ENCODE assay signal across 8 cellular contexts in the genomic region with DNA sequence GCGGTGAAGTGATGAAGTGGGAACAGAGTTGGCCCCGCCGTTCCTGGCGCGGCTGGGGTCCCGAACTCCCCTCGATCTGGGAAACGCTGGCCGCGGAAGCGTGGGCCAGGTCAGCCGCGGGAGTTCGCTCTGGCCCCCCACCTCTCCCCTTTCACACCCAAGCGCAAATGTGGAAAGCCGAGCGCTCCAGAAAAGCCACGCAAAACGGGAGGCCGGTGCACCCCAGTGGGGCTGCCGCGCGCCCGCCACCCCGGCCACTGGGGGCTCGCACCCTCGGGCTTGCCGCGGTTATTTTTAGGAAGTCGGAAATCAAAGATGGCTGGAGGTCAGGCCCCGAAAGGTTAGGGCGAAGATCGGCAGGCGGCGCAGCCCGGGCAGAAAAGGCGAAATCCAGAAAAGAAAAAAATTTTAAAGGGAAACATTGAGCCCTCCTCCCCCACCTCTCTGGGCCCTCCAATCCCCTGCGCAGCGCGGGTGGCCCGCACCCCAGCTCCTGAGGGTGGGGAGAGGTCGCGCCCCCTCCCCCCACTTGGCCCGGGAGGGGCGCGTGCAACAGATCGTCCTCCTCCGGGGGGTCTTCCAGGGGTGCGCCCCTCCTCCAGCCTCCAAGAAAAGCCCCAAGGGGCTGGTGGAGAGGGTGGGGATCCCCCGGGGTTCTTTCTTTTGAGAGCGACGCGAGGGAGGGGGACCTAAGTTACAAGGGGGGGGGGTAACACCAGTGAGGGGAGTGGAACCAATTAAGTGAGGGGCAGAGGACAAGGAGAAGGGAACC. TPM values are rescaled to one million over a fixed set of nuclear protein-coding genes. Genes with fewer than 3 reads are reported as not detected.
DNase-seq lines count a peak whose midpoint lies in the region; ATAC-seq, FAIRE-seq and TF ChIP-seq lines count a peak whose summit lies in the region.

No MANE protein-coding gene starts in this region.

- peak overlapping the region; percentile 97 for H4K8ac ChIP-seq in H1 (ENCODE audit: extremely low read depth, insufficient read depth, low read length)

- peak overlapping the region; percentile 35 for H3K4me3 ChIP-seq in MG63
- peak overlapping the region; percentile 90 to 99 (median 94) for H3K4me3 ChIP-seq in H1 (ENCODE audit: extremely low read depth in 1 of 4, insufficient read depth in 2 of 4, low read depth in 3 of 4, low read length in 4 of 4)

- H3K36me3 Mint-ChIP-seq in nephron progenitor cell (ENCODE audit: low read depth) = peaks cover under 1% of the 10 kb centered on the region

- peak in 1 of 2 experiments; percentile 66; a peak in 2 of 3 replicates for TF ChIP-seq POLR2A in H1 (IDR thresholded peaks at IDR 0.05; ENCODE audit: control extremely low read depth in 1 of 2, low read depth in 2 of 2, low read length in 2 of 2)

- H3K9me3 ChIP-seq in MG63 (no peaks in the 10 kb centered on the region), H1 (ENCODE audit: insufficient read depth in 2 of 2, low read depth in 1 of 2, low read length in 1 of 2) (no peaks in the 10 kb centered on the region)

- no peaks in the 10 kb centered on the region; the same call in 1 of the 2 replicates for H3K79me1 ChIP-seq in H1 (ENCODE audit: low read depth, low read length)

- no peaks in the 10 kb centered on the region for H3K36me3 ChIP-seq in MG63
- peaks cover 0 to 15% (median 0%) of the 10 kb centered on the region in 4 experiments; a peak in 1 of 8 replicates for H3K36me3 ChIP-seq in H1 (ENCODE audit: control insufficient read depth in 2 of 4, insufficient read depth in 4 of 4, low read length in 3 of 4)

- CTCF ChIA-PET in H1 (lab: Charles Lee; ENCODE audit: partially characterized antibody) = interaction anchor here (0.9 to 2.2 kb wide), 2 partner anchors 12 to 259 kb away, joined by 3 to 9 read pairs; no protein-coding TSS in a partner anchor

- no peak overlapping the region for H2AFZ ChIP-seq in H1 (ENCODE audit: low read length)

- H2BK20ac ChIP-seq in H1 (ENCODE audit: low read length) = no peak overlapping the region

- H3K4ac ChIP-seq in H1 (replicated peaks; ENCODE audit: insufficient read length, low read depth, low read length) = peak overlapping the region; percentile 82

- peaks cover 68% of the 10 kb centered on the region for H3K4me1 Mint-ChIP-seq in nephron progenitor cell

- peak overlapping the region; percentile 96 for H3K4me3 Mint-ChIP-seq in nephron progenitor cell

- POLR2A ChIA-PET in H1 (lab: Charles Lee; ENCODE audit: partially characterized antibody) = interaction anchor here (0.8 to 1.9 kb wide), 20 partner anchors 8 to 1004 kb away, joined by 3 to 9 read pairs (median 4); no protein-coding TSS in a partner anchor

- peak in 1 of 2 experiments; percentile 38; a peak in 1 of 4 replicates for TF ChIP-seq RAD21 in H1 (IDR thresholded peaks at IDR 0.05 in 1 of 2, conservative IDR thresholded peaks at IDR 0.05 in 1 of 2; ENCODE audit: low read depth in 2 of 2, low read length in 2 of 2)

- no peak overlapping the region for H2BK15ac ChIP-seq in H1 (ENCODE audit: low read length)

- peak; percentile 67 for DNase-seq in AG20443 (ENCODE audit: low spot score)
- DNase-seq in MG63 = no peak
- DNase-seq in H1 (ENCODE audit: low read depth in 1 of 2, low spot score in 2 of 2) = peak in 1 of 2 experiments; percentile 71
- DNase-seq in nephron progenitor cell = peak; percentile 53
- DNase-seq in activated CD4-positive, CD25-positive, alpha-beta regulatory T cell (lab: John Stamatoyannopoulos, UW) = no peak

- ATAC-seq in HG03571 (IDR thresholded peaks at IDR 0.05; ENCODE audit: unreplicated experiment) (no peak), HG02885 (IDR thresholded peaks at IDR 0.05; ENCODE audit: poor library complexity, unreplicated experiment) (no peak), HG02588 (IDR thresholded peaks at IDR 0.05; ENCODE audit: unreplicated experiment) (no peak)

- H4K91ac ChIP-seq in H1 (replicated peaks; ENCODE audit: insufficient read length, low read length) = peak overlapping the region; percentile 91

- peak overlapping the region; percentile 96 for H3K27ac ChIP-seq in H1 (ENCODE audit: low read depth, low read length)

- peaks cover 5 to 12% (median 9%) of the 10 kb centered on the region in 4 experiments; a peak in 6 of 7 replicates for H3K4me1 ChIP-seq in H1 (replicated peaks in 1 of 4; ENCODE audit: control insufficient read depth in 3 of 4, insufficient read depth in 4 of 4, low read length in 3 of 4)

- peaks cover 10% of the 10 kb centered on the region for H3K23me2 ChIP-seq in H1 (ENCODE audit: low read depth, low read length)

- TF ChIP-seq EP300 in H1 (IDR thresholded peaks at IDR 0.05; ENCODE audit: borderline replicate concordance in 1 of 2, low read depth in 2 of 2, low read length in 2 of 2) = no peak

- WGBS in H1 (ENCODE audit: extremely low coverage in 1 of 2, insufficient coverage in 1 of 2, insufficient read length in 1 of 2, insufficient replicate concordance in 2 of 2, low coverage in 1 of 2, low lambda C conversion rate in 2 of 2, missing lambda C conversion rate in 1 of 2), 2 experiments = 1% methylated on average over 26 of the region's 53 CpGs; no CpG with 5 or more reads in 1 of the 2 experiments

- H3K23ac ChIP-seq in H1 (ENCODE audit: insufficient read length) = no peak overlapping the region

- TF ChIP-seq CTCF in H1 (IDR thresholded peaks at IDR 0.05; ENCODE audit: control extremely low read depth in 1 of 3, insufficient read depth in 1 of 3, low read depth in 1 of 3, low read length in 3 of 3) = peak in 2 of 3 experiments; percentile 2 to 23; a peak in 2 of 4 replicates
- TF ChIP-seq CTCF in nephron progenitor cell (IDR thresholded peaks at IDR 0.05) = no peak

- no peaks in the 10 kb centered on the region for H3K9me3 Mint-ChIP-seq in nephron progenitor cell

- H4K5ac ChIP-seq in H1 (ENCODE audit: insufficient read length, low read depth, low read length) = peak overlapping the region; percentile 90

- H3K9ac ChIP-seq in H1 (replicated peaks in 1 of 4; ENCODE audit: extremely low read depth in 1 of 4, low read depth in 3 of 4, low read length in 3 of 4) = peak overlapping the region; percentile 82 to 97 (median 96)

- peaks cover 5 to 8% of the 10 kb centered on the region in 2 experiments for H4K20me1 ChIP-seq in H1 (replicated peaks in 1 of 2; ENCODE audit: control insufficient read depth in 1 of 2, insufficient read depth in 2 of 2, low read length in 2 of 2)

- H3K79me2 ChIP-seq in H1 (ENCODE audit: control insufficient read depth in 1 of 2, insufficient read depth in 2 of 2, low read length in 2 of 2) = peaks cover 26 to 58% of the 10 kb centered on the region in 2 experiments

- H3K56ac ChIP-seq in H1 (replicated peaks; ENCODE audit: insufficient read length, low read depth, low read length) = peak overlapping the region; percentile 98

- peak overlapping the region; percentile 51 for H2BK120ac ChIP-seq in H1 (replicated peaks; ENCODE audit: low read depth, low read length)

- H3K18ac ChIP-seq in H1 (ENCODE audit: extremely low read depth, low read length) = peak overlapping the region; percentile 95

- H3K27me3 ChIP-seq in MG63 = peaks cover 21% of the 10 kb centered on the region
- H3K27me3 ChIP-seq in H1 (replicated peaks in 1 of 4; ENCODE audit: control insufficient read depth in 3 of 4, extremely low read depth in 1 of 4, insufficient read depth in 3 of 4, low read length in 3 of 4) = no peaks in the 10 kb centered on the region

- H3K4me2 ChIP-seq in H1 (ENCODE audit: insufficient read depth in 1 of 2, low read depth in 2 of 2, low read length in 2 of 2) = peak overlapping the region; percentile 71 to 99

- peak overlapping the region; percentile 90 for H2BK5ac ChIP-seq in H1 (ENCODE audit: low read depth, low read length)

- no peaks in the 10 kb centered on the region for H3K27me3 Mint-ChIP-seq in nephron progenitor cell (ENCODE audit: low read depth, poor library complexity)

- no peak overlapping the region for H2BK12ac ChIP-seq in H1 (ENCODE audit: low read depth, low read length)

- peak overlapping the region; percentile 96 for H3K27ac Mint-ChIP-seq in nephron progenitor cell

- 0 out of 2 replicates have a peak overlapping the region, but pooled peaks have one; percentile 68 for H2AK5ac ChIP-seq in H1 (ENCODE audit: low read depth, low read length)

- H3K14ac ChIP-seq in H1 (ENCODE audit: insufficient read length) = peak overlapping the region; percentile 82

- FAIRE-seq in H1 (lab: Jason Lieb, UNC) = no peak

TF ChIP-seq in H1, 55 proteins besides CTCF, POLR2A, EP300 and RAD21 (continues in another document):
- TF ChIP-seq SP1 (IDR thresholded peaks at IDR 0.05; ENCODE audit: low read depth, low read length) = no peak
- peak; percentile 68 for TF ChIP-seq TAF7 (optimal IDR thresholded peaks at IDR 0.05; ENCODE audit: borderline replicate concordance, low read depth, low read length)
- TF ChIP-seq TCF12 (IDR thresholded peaks at IDR 0.05; ENCODE audit: low read depth, low read length) = 0 out of 2 replicates have a peak, but pooled peaks have one; percentile 4
- TF ChIP-seq HDAC2 (IDR thresholded peaks at IDR 0.05; ENCODE audit: borderline replicate concordance in 1 of 2, low read depth in 2 of 2, low read length in 2 of 2) = peak in 1 of 2 experiments; percentile 93; a peak in 1 of 4 replicates
- peak; percentile 63; the same call in 1 of the 2 replicates for TF ChIP-seq TBP (IDR thresholded peaks at IDR 0.05; ENCODE audit: low read depth, low read length)

RNA-seq across cellular contexts. Expression of a gene that starts 0.9 kb away (rescaled TPM):
- total RNA-seq in MG63 (2014; rRNA removed; shearing (Covaris generic); ENCODE audit: low replicate concordance) = not detected in 2 replicates
- 231 and 235 TPM in 2 replicates for total RNA-seq in H1 (2021; fragmentation: NEBNext Ultra II Directional; extraction: Animal tissue kit (Norgen Biotek cat#: 25700))
- 108 and 112 TPM in 2 replicates for polyA plus RNA-seq in H1 (2011; rRNA removed)
- polyA plus RNA-seq in H1 (2011; cell fraction: cytosol; rRNA removed) = 112 TPM
- 154 TPM for polyA plus RNA-seq in H1 (2011; cell fraction: nucleus; rRNA removed)
- 110 to 133 TPM (median 122 TPM) in 4 replicates for polyA plus RNA-seq in H1 (2012, experiment 1 of 2)
- 27.8 TPM for polyA plus RNA-seq in H1 (2012, experiment 2 of 2)
- 105 TPM for polyA plus RNA-seq in H1 (2013, experiment 1 of 2)
- polyA plus RNA-seq in H1 (2013, experiment 2 of 2) = 96.6 TPM
- polyA minus RNA-seq in H1 (2011; rRNA and poly(A)+ RNA removed) = 306 and 384 TPM in 2 replicates
- polyA minus RNA-seq in H1 (2011; cell fraction: cytosol; rRNA and poly(A)+ RNA removed) = 215 TPM
- polyA minus RNA-seq in H1 (2011; cell fraction: nucleus; rRNA and poly(A)+ RNA removed) = 147 TPM

RNA-seq across cellular contexts. Expression of a gene that starts 33.2 kb away (rescaled TPM):
- 9.6 and 11.1 TPM in 2 replicates for total RNA-seq in MG63 (2014; rRNA removed; shearing (Covaris generic); ENCODE audit: low replicate concordance)
- 6.4 and 7.7 TPM in 2 replicates for total RNA-seq in H1 (2021; fragmentation: NEBNext Ultra II Directional; extraction: Animal tissue kit (Norgen Biotek cat#: 25700))
- polyA plus RNA-seq in H1 (2011; rRNA removed) = 4.6 and 5.0 TPM in 2 replicates
- polyA plus RNA-seq in H1 (2011; cell fraction: cytosol; rRNA removed) = 4.6 TPM
- 6.1 TPM for polyA plus RNA-seq in H1 (2011; cell fraction: nucleus; rRNA removed)
- polyA plus RNA-seq in H1 (2012, experiment 1 of 2) = 5.0 to 6.7 TPM (median 5.6 TPM) in 4 replicates
- 0.60 TPM for polyA plus RNA-seq in H1 (2012, experiment 2 of 2)
- polyA plus RNA-seq in H1 (2013, experiment 1 of 2) = 4.0 TPM
- polyA plus RNA-seq in H1 (2013, experiment 2 of 2) = 4.1 TPM
- polyA minus RNA-seq in H1 (2011; rRNA and poly(A)+ RNA removed) = 14.9 and 20.6 TPM in 2 replicates
- 7.3 TPM for polyA minus RNA-seq in H1 (2011; cell fraction: cytosol; rRNA and poly(A)+ RNA removed)
- polyA minus RNA-seq in H1 (2011; cell fraction: nucleus; rRNA and poly(A)+ RNA removed) = 8.1 TPM

Comparison
In these comparisons a context has a peak if more than half of its experiments do, and no peak if none do; other contexts are left out.
1. DNase-seq: peak in AG20443 (single experiment) and nephron progenitor cell (single experiment); none in MG63 (single experiment) and activated CD4-positive, CD25-positive, alpha-beta regulatory T cell (0 of 4).
2. RNA of a gene that starts 0.9 kb away (total RNA-seq): 231 to 235 TPM in H1; not detected in MG63; every median in the first group is over 100 times any median in the second.